In genomic region chr5:159549046-159549445, GRCh38 we compare ENCODE assay signal across 28 cellular contexts.
"Had no signal": no experiment of that assay in that cellular context is flagged by ENCODE, and none has a peak within 500 bp of the region (broad histone marks: within the 10 kb centered on the region; RNA-seq: fewer than 3 reads in every experiment).

No MANE protein-coding gene starts in this region.

- H3K4me2 ChIP-seq: neural progenitor cell had no signal

- H2AFZ ChIP-seq: neural progenitor cell, parathyroid adenoma had no signal

- H3K79me2 ChIP-seq: parathyroid adenoma had no signal

- FAIRE-seq: keratinocyte had no signal

- H3K9ac ChIP-seq: neural progenitor cell, parathyroid adenoma had no signal

- H3K27me3 ChIP-seq: left lung, neural progenitor cell, neutrophil, right atrium auricular region, right lobe of liver, stomach, testis, thyroid gland, transverse colon, upper lobe of left lung, vagina had no signal

- H3K36me3 ChIP-seq: left lung, lower lobe of right lung, neural progenitor cell, neutrophil, right atrium auricular region, right lobe of liver, stomach, thyroid gland, transverse colon, upper lobe of left lung, vagina had no signal

- DNase-seq: kidney glomerular epithelial cell; left cardiac atrium; left lung; lower lobe of right lung; mammary epithelial cell; mesenchymal stem cell; naive B cell; natural killer cell; nephron progenitor cell; right lobe of liver; stimulated activated CD4-positive, alpha-beta T cell treated with anti-CD3 and anti-CD28 coated beads, Interleukin-12 subunit alpha, Interleukin-12 subunit beta, amount 100 ng/mL, for 4 hours; stimulated activated CD4-positive, alpha-beta T cell treated with anti-CD3 and anti-CD28 coated beads, Interleukin-15, amount 100 ng/mL, for 24 hours; stimulated activated CD4-positive, alpha-beta T cell treated with anti-CD3 and anti-CD28 coated beads, Interleukin-2, amount 100 ng/mL, for 24 hours; stimulated activated CD4-positive, alpha-beta T cell treated with anti-CD3 and anti-CD28 coated beads, Interleukin-4, amount 100 ng/mL, for 1 hour; stimulated activated naive B cell treated with anti-CD40 and anti-IgM and Interleukin-4, amounts not matched to agents 10 μg/mL and 1 μg/mL and 100 μg/mL, for 72 hours; stimulated activated naive CD8-positive, alpha-beta T cell treated with anti-CD3 and anti-CD28 coated beads, Interleukin-15, Interleukin-2, amounts not matched to agents 100 U/mL and 50 U/mL, for 24 hours; stomach; testis; thyroid gland; transverse colon; upper lobe of left lung had no signal

- ATAC-seq: left cardiac atrium; left lung; lower lobe of right lung; natural killer cell; right lobe of liver; stimulated activated naive B cell treated with anti-CD40 and anti-IgM and Interleukin-4, amounts not matched to agents 10 μg/mL and 1 μg/mL and 100 μg/mL, for 72 hours; stimulated activated naive CD8-positive, alpha-beta T cell treated with anti-CD3 and anti-CD28 coated beads, Interleukin-15, Interleukin-2, amounts not matched to agents 100 U/mL and 50 U/mL, for 24 hours had no signal

- H3K9me3 ChIP-seq: neutrophil, right lobe of liver, testis, thyroid gland, transverse colon, vagina had no signal

- H3K4me1 ChIP-seq: left lung, neural progenitor cell, parathyroid adenoma, right lobe of liver, stomach, testis, thyroid gland, transverse colon had no signal

- H3K4me3 ChIP-seq: left lung, lower lobe of right lung, neural progenitor cell, right atrium auricular region, right lobe of liver, skin epidermis, stomach, testis, thyroid gland, transverse colon, upper lobe of left lung, vagina had no signal

- H3K27ac ChIP-seq: left lung, lower lobe of right lung, neural progenitor cell, neutrophil, parathyroid adenoma, right atrium auricular region, right lobe of liver, skin epidermis, stomach, testis, thyroid gland, transverse colon, upper lobe of left lung, vagina had no signal
